ENCODE assay signal across 1 cellular context in the genomic region with DNA sequence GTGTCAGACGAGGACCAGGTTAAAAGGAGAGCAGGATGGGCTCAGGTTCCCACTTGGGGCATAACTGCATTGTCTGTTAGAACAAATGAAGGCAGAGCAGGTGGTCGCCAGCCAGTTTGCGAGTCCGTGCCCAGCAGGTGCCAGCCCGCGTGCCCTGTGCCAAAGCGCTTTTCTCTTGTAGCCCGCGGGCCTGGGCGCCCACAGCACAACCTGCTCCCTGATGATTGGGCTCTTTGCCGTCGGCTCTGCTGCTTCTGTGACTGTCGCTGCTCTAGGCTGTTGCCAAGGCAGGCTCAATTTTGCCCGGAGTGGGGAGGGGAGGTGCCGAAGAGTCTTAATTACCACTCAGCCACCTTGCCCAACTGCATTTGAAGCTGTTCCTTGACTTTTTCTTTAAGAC.
TF ChIP-seq lines count a peak whose summit lies in the region.

No MANE protein-coding gene starts in this region.

TF ChIP-seq in GM23338, 12 proteins besides CTCF, POLR2A, EP300 and RAD21 (continued from another document):
- TF ChIP-seq, protein P1, sequence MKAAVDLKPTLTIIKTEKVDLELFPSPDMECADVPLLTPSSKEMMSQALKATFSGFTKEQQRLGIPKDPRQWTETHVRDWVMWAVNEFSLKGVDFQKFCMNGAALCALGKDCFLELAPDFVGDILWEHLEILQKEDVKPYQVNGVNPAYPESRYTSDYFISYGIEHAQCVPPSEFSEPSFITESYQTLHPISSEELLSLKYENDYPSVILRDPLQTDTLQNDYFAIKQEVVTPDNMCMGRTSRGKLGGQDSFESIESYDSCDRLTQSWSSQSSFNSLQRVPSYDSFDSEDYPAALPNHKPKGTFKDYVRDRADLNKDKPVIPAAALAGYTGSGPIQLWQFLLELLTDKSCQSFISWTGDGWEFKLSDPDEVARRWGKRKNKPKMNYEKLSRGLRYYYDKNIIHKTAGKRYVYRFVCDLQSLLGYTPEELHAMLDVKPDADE (IDR thresholded peaks at IDR 0.05) = no peak
- TF ChIP-seq POLR2AphosphoS5 (IDR thresholded peaks at IDR 0.05; ENCODE audit: low read depth) (no peak), ZNF462 (CRISPR knock-in tag; IDR thresholded peaks at IDR 0.05) (no peak), EZH2phosphoT487 (IDR thresholded peaks at IDR 0.05; ENCODE audit: unreplicated experiment) (no peak), NANOG (IDR thresholded peaks at IDR 0.05; ENCODE audit: borderline replicate concordance) (no peak), CREB1 (CRISPR knock-in tag; IDR thresholded peaks at IDR 0.05; ENCODE audit: low read depth) (no peak)
